ENCODE assay signal across 12 cellular contexts in the genomic region with DNA sequence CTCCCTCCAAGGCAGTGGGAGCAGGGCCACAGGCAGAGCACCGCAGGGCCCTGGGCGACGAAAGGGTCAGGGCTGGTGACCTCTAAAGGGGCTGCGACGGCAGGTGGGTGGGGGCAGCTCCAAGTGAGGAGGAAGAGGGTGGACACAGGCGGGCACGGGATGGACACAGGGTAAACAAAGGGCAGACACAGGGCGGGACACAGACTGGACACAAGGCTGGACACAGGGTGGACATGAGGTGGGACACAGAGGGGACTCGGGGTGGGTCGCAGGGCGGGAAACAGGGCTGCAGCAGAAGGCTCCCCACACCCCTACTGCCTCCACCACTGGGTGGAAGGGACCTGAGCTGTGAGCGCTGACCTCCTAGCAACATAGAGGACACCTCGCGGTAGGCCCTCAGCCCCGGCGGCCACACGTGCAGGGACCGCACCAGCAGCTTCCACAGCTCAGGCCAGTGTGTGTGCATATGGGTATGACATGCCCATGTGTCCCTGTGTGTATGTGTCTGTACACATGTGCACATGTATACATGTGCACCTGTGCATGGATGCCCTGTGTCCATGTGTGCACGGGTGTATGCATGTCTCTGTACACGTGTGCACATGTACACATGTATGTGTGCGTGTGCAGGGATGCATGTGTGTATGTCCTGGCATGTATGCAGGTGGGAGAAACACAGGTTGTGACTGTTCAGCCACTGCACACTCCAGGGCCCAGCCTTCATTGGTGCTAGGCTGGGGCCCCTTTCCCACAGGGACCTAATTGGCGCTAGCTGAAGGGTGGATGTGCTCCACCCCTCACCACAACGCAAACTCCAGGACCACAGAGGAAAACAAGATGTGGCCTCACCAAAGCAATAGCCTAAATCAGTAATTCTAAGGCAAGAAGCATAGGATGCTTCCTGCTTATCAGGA. TPM values are rescaled to one million over a fixed set of nuclear protein-coding genes. Genes with fewer than 3 reads are reported as not detected.
A peak's percentile ranks its signal among the peaks of the same experiment; 100 is the strongest.
DNase-seq lines count a peak whose midpoint lies in the region; ATAC-seq, FAIRE-seq and TF ChIP-seq lines count a peak whose summit lies in the region.
"Had no signal": no experiment of that assay in that cellular context is flagged by ENCODE, and none has a peak within 500 bp of the region (broad histone marks: within the 10 kb centered on the region; RNA-seq: fewer than 3 reads in every experiment).

No MANE protein-coding gene starts in this region.

- H3K4me1 ChIP-seq in BLaER1 treated with 17β-estradiol and CSF1 and Interleukin-3, amounts not matched to agents 10 nM and 100 nM, result peaks cover 20 to 33% (median 25%) of the 10 kb centered on the region in 10 experiments
- H3K4me1 ChIP-seq: BE2C had no signal

- peaks cover 15% of the 10 kb centered on the region for H3K4me1 Mint-ChIP-seq in activated naive CD8-positive, alpha-beta T cell treated with anti-CD3 and anti-CD28 coated beads, Interleukin-2, amount 50 U/mL, for 24 hours
- peaks cover 22 to 52% (median 31%) of the 10 kb centered on the region in 4 donors for H3K4me1 Mint-ChIP-seq in naive thymus-derived CD8-positive, alpha-beta T cell
- H3K4me1 Mint-ChIP-seq: H9 had no signal

- peak overlapping the region; percentile 4 to 71 (median 47); a peak in 17 of 22 replicates for H3K9ac ChIP-seq in BLaER1 treated with 17β-estradiol and CSF1 and Interleukin-3, amounts not matched to agents 10 nM and 100 nM

- H3K4me2 ChIP-seq in BLaER1 treated with 17β-estradiol and CSF1 and Interleukin-3, amounts not matched to agents 10 nM and 100 nM, result peak overlapping the region; percentile 70 to 91 (median 84)

- peak overlapping the region; percentile 47 for H3K27ac Mint-ChIP-seq in activated naive CD8-positive, alpha-beta T cell treated with anti-CD3 and anti-CD28 coated beads, Interleukin-2, amount 50 U/mL, for 24 hours
- H3K27ac Mint-ChIP-seq in naive thymus-derived CD8-positive, alpha-beta T cell, result peak overlapping the region in 7 of 10 donors; percentile 20 to 90 (median 67)
- H3K27ac Mint-ChIP-seq: H9 had no signal

- H3K4me3 ChIP-seq in BLaER1 treated with 17β-estradiol and CSF1 and Interleukin-3, amounts not matched to agents 10 nM and 100 nM, result peak overlapping the region in 4 of 10 experiments; percentile 21 to 47 (median 34); a peak in 1 of 20 replicates

- H3K4me3 Mint-ChIP-seq in activated naive CD8-positive, alpha-beta T cell treated with anti-CD3 and anti-CD28 coated beads, Interleukin-2, amount 50 U/mL, for 24 hours, result no peak overlapping the region
- peak overlapping the region in 5 of 10 donors; percentile 36 to 63 (median 50) for H3K4me3 Mint-ChIP-seq in naive thymus-derived CD8-positive, alpha-beta T cell
- H3K4me3 Mint-ChIP-seq: H9 had no signal

- peak; percentile 84 for FAIRE-seq in HTR-8/SVneo (lab: Jason Lieb, UNC)

- H3K27me3 Mint-ChIP-seq in activated naive CD8-positive, alpha-beta T cell treated with anti-CD3 and anti-CD28 coated beads, Interleukin-2, amount 50 U/mL, for 24 hours, result no peaks in the 10 kb centered on the region
- H3K27me3 Mint-ChIP-seq in naive thymus-derived CD8-positive, alpha-beta T cell, result no peaks in the 10 kb centered on the region

- H3K27ac ChIP-seq in BLaER1 treated with 17β-estradiol and CSF1 and Interleukin-3, amounts not matched to agents 10 nM and 100 nM, result peak overlapping the region in 8 of 11 experiments; percentile 38 to 61 (median 47); a peak in 10 of 22 replicates

- POLR2A ChIA-PET in naive thymus-derived CD8-positive, alpha-beta T cell (lab: Charles Lee), result no interaction called here

- no peak for DNase-seq in HTR-8/SVneo (ENCODE audit: insufficient read length, low spot score)
- DNase-seq in activated naive CD8-positive, alpha-beta T cell treated with anti-CD3 and anti-CD28 coated beads, Interleukin-2, amount 50 U/mL, for 24 hours, result no peak
- no peak for DNase-seq in naive thymus-derived CD8-positive, alpha-beta T cell
- DNase-seq in kidney glomerular epithelial cell (lab: John Stamatoyannopoulos, UW), result no peak
- DNase-seq: BE2C; H9; mesendoderm; stimulated activated CD4-positive, alpha-beta T cell treated with anti-CD3 and anti-CD28 coated beads, Interleukin-1b, Interleukin-23, amount 100 ng/mL, for 48 hours had no signal

- peaks cover 4 to 41% (median 11%) of the 10 kb centered on the region in 11 experiments; a peak in 12 of 22 replicates for H4K20me1 ChIP-seq in BLaER1 treated with 17β-estradiol and CSF1 and Interleukin-3, amounts not matched to agents 10 nM and 100 nM

- peaks cover 12% of the 10 kb centered on the region for H3K36me3 Mint-ChIP-seq in activated naive CD8-positive, alpha-beta T cell treated with anti-CD3 and anti-CD28 coated beads, Interleukin-2, amount 50 U/mL, for 24 hours (ENCODE audit: low read depth)
- H3K36me3 Mint-ChIP-seq in naive thymus-derived CD8-positive, alpha-beta T cell, result peaks cover 0 to 22% (median 12%) of the 10 kb centered on the region in 3 donors

- H3K9me3 Mint-ChIP-seq in activated naive CD8-positive, alpha-beta T cell treated with anti-CD3 and anti-CD28 coated beads, Interleukin-2, amount 50 U/mL, for 24 hours, result no peaks in the 10 kb centered on the region
- no peaks in the 10 kb centered on the region for H3K9me3 Mint-ChIP-seq in naive thymus-derived CD8-positive, alpha-beta T cell

- H3K36me3 ChIP-seq in BLaER1 treated with 17β-estradiol and CSF1 and Interleukin-3, amounts not matched to agents 10 nM and 100 nM, result peaks cover 8 to 30% (median 27%) of the 10 kb centered on the region in 11 experiments; a peak in 20 of 22 replicates

- ATAC-seq in activated naive CD8-positive, alpha-beta T cell treated with anti-CD3 and anti-CD28 coated beads, Interleukin-2, amount 50 U/mL, for 24 hours, result no peak
- no peak for ATAC-seq in naive thymus-derived CD8-positive, alpha-beta T cell
- ATAC-seq in GM21619 (IDR thresholded peaks at IDR 0.05; ENCODE audit: unreplicated experiment) (no peak), SK-N-SH treated with all-trans-retinoic acid at 6 μM for 48 hours (no peak; the same call in 2 of the 3 replicates), HG03354 (IDR thresholded peaks at IDR 0.05; ENCODE audit: poor library complexity, severe bottlenecking, unreplicated experiment) (no peak)

- H3K27me3 ChIP-seq in BLaER1 treated with 17β-estradiol and CSF1 and Interleukin-3, amounts not matched to agents 10 nM and 100 nM, result no peaks in the 10 kb centered on the region
- H3K27me3 ChIP-seq: BE2C had no signal

- peaks cover 8 to 21% (median 13%) of the 10 kb centered on the region in 11 experiments; a peak in 20 of 22 replicates for H3K9me3 ChIP-seq in BLaER1 treated with 17β-estradiol and CSF1 and Interleukin-3, amounts not matched to agents 10 nM and 100 nM (replicated peaks in 1 of 11)
- H3K9me3 ChIP-seq: BE2C had no signal

TF ChIP-seq in SK-N-SH treated with all-trans-retinoic acid at 6 μM for 48 hours, 23 proteins besides CTCF, POLR2A, EP300 and RAD21 (continues in another document):
- TF ChIP-seq ZNF565 (CRISPR knock-in tag; conservative IDR thresholded peaks at IDR 0.05; ENCODE audit: low read depth) (no peak), RARB (CRISPR knock-in tag; IDR thresholded peaks at IDR 0.05) (no peak), SNAI2 (CRISPR knock-in tag; IDR thresholded peaks at IDR 0.05) (no peak), ZFP3 (CRISPR knock-in tag; IDR thresholded peaks at IDR 0.05) (no peak), OSR1 (CRISPR knock-in tag; IDR thresholded peaks at IDR 0.05) (no peak), ZNF8 (CRISPR knock-in tag; IDR thresholded peaks at IDR 0.05) (no peak), ZFP30 (CRISPR knock-in tag; IDR thresholded peaks at IDR 0.05) (no peak), PPARA (CRISPR knock-in tag; IDR thresholded peaks at IDR 0.05; ENCODE audit: borderline replicate concordance) (no peak)
- TF ChIP-seq, protein P1, sequence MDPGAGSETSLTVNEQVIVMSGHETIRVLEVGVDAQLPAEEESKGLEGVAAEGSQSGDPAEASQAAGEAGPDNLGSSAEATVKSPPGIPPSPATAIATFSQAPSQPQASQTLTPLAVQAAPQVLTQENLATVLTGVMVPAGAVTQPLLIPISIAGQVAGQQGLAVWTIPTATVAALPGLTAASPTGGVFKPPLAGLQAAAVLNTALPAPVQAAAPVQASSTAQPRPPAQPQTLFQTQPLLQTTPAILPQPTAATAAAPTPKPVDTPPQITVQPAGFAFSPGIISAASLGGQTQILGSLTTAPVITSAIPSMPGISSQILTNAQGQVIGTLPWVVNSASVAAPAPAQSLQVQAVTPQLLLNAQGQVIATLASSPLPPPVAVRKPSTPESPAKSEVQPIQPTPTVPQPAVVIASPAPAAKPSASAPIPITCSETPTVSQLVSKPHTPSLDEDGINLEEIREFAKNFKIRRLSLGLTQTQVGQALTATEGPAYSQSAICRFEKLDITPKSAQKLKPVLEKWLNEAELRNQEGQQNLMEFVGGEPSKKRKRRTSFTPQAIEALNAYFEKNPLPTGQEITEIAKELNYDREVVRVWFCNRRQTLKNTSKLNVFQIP (CRISPR knock-in tag; IDR thresholded peaks at IDR 0.05; ENCODE audit: borderline replicate concordance, low read depth), result no peak
- TF ChIP-seq, protein P2, sequence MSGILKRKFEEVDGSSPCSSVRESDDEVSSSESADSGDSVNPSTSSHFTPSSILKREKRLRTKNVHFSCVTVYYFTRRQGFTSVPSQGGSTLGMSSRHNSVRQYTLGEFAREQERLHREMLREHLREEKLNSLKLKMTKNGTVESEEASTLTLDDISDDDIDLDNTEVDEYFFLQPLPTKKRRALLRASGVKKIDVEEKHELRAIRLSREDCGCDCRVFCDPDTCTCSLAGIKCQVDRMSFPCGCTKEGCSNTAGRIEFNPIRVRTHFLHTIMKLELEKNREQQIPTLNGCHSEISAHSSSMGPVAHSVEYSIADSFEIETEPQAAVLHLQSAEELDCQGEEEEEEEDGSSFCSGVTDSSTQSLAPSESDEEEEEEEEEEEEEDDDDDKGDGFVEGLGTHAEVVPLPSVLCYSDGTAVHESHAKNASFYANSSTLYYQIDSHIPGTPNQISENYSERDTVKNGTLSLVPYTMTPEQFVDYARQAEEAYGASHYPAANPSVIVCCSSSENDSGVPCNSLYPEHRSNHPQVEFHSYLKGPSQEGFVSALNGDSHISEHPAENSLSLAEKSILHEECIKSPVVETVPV (CRISPR knock-in tag; IDR thresholded peaks at IDR 0.05), result no peak

RNA-seq across cellular contexts. Expression of a gene that starts 7.6 kb away (rescaled TPM):
- 10 to 100 TPM; 40.7 to 45.1 TPM for total RNA-seq in naive thymus-derived CD8-positive, alpha-beta T cell
- 10 to 100 TPM; 12.2 to 13.6 (median 12.9) TPM for polyA plus RNA-seq in naive thymus-derived CD8-positive, alpha-beta T cell

RNA-seq across cellular contexts. Expression of a gene that starts 18.4 kb away (rescaled TPM):
- total RNA-seq in naive thymus-derived CD8-positive, alpha-beta T cell, result 1 to 10 TPM; 3.0 to 4.3 TPM
- polyA plus RNA-seq in naive thymus-derived CD8-positive, alpha-beta T cell, result 1 to 10 TPM; 1.3 to 5.1 (median 1.3) TPM
